In the genomic region with DNA sequence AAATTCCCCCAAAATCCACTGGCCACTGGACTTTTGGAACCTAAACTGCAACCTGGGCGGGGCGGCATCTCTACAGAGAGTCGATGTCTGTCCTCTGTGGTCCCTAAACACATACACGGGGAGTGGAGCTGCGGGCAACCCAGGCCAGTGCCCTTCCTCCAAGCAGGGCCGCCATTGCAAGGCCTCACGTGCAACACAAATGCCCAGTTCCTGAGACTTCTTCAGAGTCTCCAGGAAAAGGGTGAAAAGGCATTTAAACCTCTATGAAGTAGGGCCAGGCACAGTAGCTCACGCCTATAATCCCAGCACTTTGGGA, we compare ENCODE assay signal across 17 cellular contexts. TPM values are rescaled to one million over a fixed set of nuclear protein-coding genes. Genes with fewer than 3 reads are reported as not detected.
DNase-seq lines count a peak whose midpoint lies in the region; ATAC-seq and TF ChIP-seq lines count a peak whose summit lies in the region.
"Had no signal": no experiment of that assay in that cellular context is flagged by ENCODE, and none has a peak within 500 bp of the region (broad histone marks: within the 10 kb centered on the region; RNA-seq: fewer than 3 reads in every experiment).

No MANE protein-coding gene starts in this region.

- no peaks in the 10 kb centered on the region for H3K9me3 ChIP-seq in BLaER1
- H3K9me3 ChIP-seq in neural progenitor cell (ENCODE audit: low read depth) = no peaks in the 10 kb centered on the region
- no peaks in the 10 kb centered on the region for H3K9me3 ChIP-seq in psoas muscle
- H3K9me3 ChIP-seq: HAP-1 had no signal

- 0 out of 2 replicates have a peak, but pooled peaks cover 5% of the 10 kb centered on the region for H3F3A ChIP-seq in GM23338 (replicated peaks; ENCODE audit: low read depth)
- peaks cover 17% of the 10 kb centered on the region for H3F3A ChIP-seq in neural progenitor cell (ENCODE audit: low read depth)

- H3K4me2 ChIP-seq in BLaER1 (peak overlapping the region; percentile 98), GM23338 (no peak overlapping the region), neural progenitor cell (peak overlapping the region; percentile 13)

- H3K9me3 Mint-ChIP-seq in GM23338 (no peaks in the 10 kb centered on the region; the same call in 2 of the 3 replicates), neural progenitor cell (peaks cover 2% of the 10 kb centered on the region)
- H3K9me3 Mint-ChIP-seq in activated T-helper 2 cell treated with anti-CD3 and anti-CD28 coated beads, Interferon-gamma antibody, Interleukin-2, Interleukin-4, amounts not matched to agents 10 μg/mL and 5 μg/mL and 100 μg/mL, durations not matched to agents 14 hours and 24 hours and 36 hours = no peaks in the 10 kb centered on the region

- H3K27ac ChIP-seq in BLaER1 = peak overlapping the region; percentile 1; the same call in 1 of the 2 replicates
- H3K27ac ChIP-seq in GM23338 (ENCODE audit: low read depth) = peak overlapping the region; percentile 46; the same call in 1 of the 2 replicates
- H3K27ac ChIP-seq in neural progenitor cell = no peak overlapping the region
- no peak overlapping the region for H3K27ac ChIP-seq in psoas muscle
- H3K27ac ChIP-seq: C4-2B, SK-N-MC had no signal

- no peaks in the 10 kb centered on the region for H3K9me2 ChIP-seq in GM23338 (ENCODE audit: insufficient read depth)

- ATAC-seq in GM23338 (no peak), left lobe of liver (no peak), psoas muscle (no peak), HG03097 (IDR thresholded peaks at IDR 0.05; ENCODE audit: low FRiP score, unreplicated experiment) (no peak)
- ATAC-seq: K562 had no signal

- H3K4me3 ChIP-seq in BLaER1 (no peak overlapping the region), GM23338 (no peak overlapping the region), neural progenitor cell (no peak overlapping the region), psoas muscle (no peak overlapping the region)
- H3K4me3 ChIP-seq: HAP-1, K562, SK-N-MC had no signal

- peaks cover 2% of the 10 kb centered on the region; the same call in 2 of the 3 replicates for H3K36me3 Mint-ChIP-seq in GM23338 (ENCODE audit: low read depth)
- H3K36me3 Mint-ChIP-seq in activated T-helper 2 cell treated with anti-CD3 and anti-CD28 coated beads, Interferon-gamma antibody, Interleukin-2, Interleukin-4, amounts not matched to agents 10 μg/mL and 5 μg/mL and 100 μg/mL, durations not matched to agents 14 hours and 24 hours and 36 hours (ENCODE audit: low read depth) = peaks cover 13% of the 10 kb centered on the region
- no peaks in the 10 kb centered on the region for H3K36me3 Mint-ChIP-seq in neural progenitor cell

- H3K36me3 ChIP-seq in BLaER1 = no peaks in the 10 kb centered on the region
- no peaks in the 10 kb centered on the region for H3K36me3 ChIP-seq in GM23338 (ENCODE audit: insufficient read depth)
- H3K36me3 ChIP-seq in neural progenitor cell = no peaks in the 10 kb centered on the region
- no peaks in the 10 kb centered on the region for H3K36me3 ChIP-seq in psoas muscle (ENCODE audit: insufficient read depth in 1 of 2, low read depth in 1 of 2)
- H3K36me3 ChIP-seq: HAP-1 had no signal

- no peaks in the 10 kb centered on the region for H3K79me2 ChIP-seq in GM23338 (replicated peaks; ENCODE audit: insufficient read depth)
- H3K79me2 ChIP-seq in neural progenitor cell (ENCODE audit: low read depth) = no peaks in the 10 kb centered on the region

- intact Hi-C loops in activated T-helper 2 cell treated with anti-CD3 and anti-CD28 coated beads, Interferon-gamma antibody, Interleukin-2, Interleukin-4, amounts not matched to agents 10 μg/mL and 5 μg/mL and 100 μg/mL, durations not matched to agents 14 hours and 24 hours and 36 hours (cut with micrococcal nuclease) = no loop called here
- intact Hi-C loops in psoas muscle (cut with DNase I) = no loop called here

- H3K4me3 Mint-ChIP-seq in GM23338 (no peak overlapping the region), neural progenitor cell (no peak overlapping the region)
- H3K4me3 Mint-ChIP-seq in activated T-helper 2 cell treated with anti-CD3 and anti-CD28 coated beads, Interferon-gamma antibody, Interleukin-2, Interleukin-4, amounts not matched to agents 10 μg/mL and 5 μg/mL and 100 μg/mL, durations not matched to agents 14 hours and 24 hours and 36 hours (ENCODE audit: low read depth) = no peak overlapping the region

- no peak for TF ChIP-seq CTCF in GM23338 (conservative IDR thresholded peaks at IDR 0.05; ENCODE audit: low read depth in 2 of 2)
- no peak for TF ChIP-seq CTCF in neural progenitor cell (IDR thresholded peaks at IDR 0.05)
- TF ChIP-seq CTCF in psoas muscle (IDR thresholded peaks at IDR 0.05) = no peak

- peaks cover 28% of the 10 kb centered on the region for H3K27me3 Mint-ChIP-seq in GM23338 (ENCODE audit: insufficient read depth, low read depth, poor library complexity)
- H3K27me3 Mint-ChIP-seq in activated T-helper 2 cell treated with anti-CD3 and anti-CD28 coated beads, Interferon-gamma antibody, Interleukin-2, Interleukin-4, amounts not matched to agents 10 μg/mL and 5 μg/mL and 100 μg/mL, durations not matched to agents 14 hours and 24 hours and 36 hours (ENCODE audit: low read depth) = peaks cover 4% of the 10 kb centered on the region
- H3K27me3 Mint-ChIP-seq in neural progenitor cell (ENCODE audit: insufficient read depth, low read depth) = peaks cover 15% of the 10 kb centered on the region

- H3K9ac ChIP-seq in BLaER1 (no peak overlapping the region), neural progenitor cell (no peak overlapping the region)

- H2AFZ ChIP-seq in GM23338 = no peak overlapping the region
- peak overlapping the region; percentile 30 for H2AFZ ChIP-seq in neural progenitor cell (replicated peaks)

- H3K27ac Mint-ChIP-seq in GM23338 (no peak overlapping the region), neural progenitor cell (no peak overlapping the region)
- peak overlapping the region; percentile 16 for H3K27ac Mint-ChIP-seq in activated T-helper 2 cell treated with anti-CD3 and anti-CD28 coated beads, Interferon-gamma antibody, Interleukin-2, Interleukin-4, amounts not matched to agents 10 μg/mL and 5 μg/mL and 100 μg/mL, durations not matched to agents 14 hours and 24 hours and 36 hours

- DNase-seq in GM23338 (ENCODE audit: low spot score) = no peak
- no peak for DNase-seq in activated T-helper 2 cell treated with anti-CD3 and anti-CD28 coated beads, Interferon-gamma antibody, Interleukin-2, Interleukin-4, amounts not matched to agents 10 μg/mL and 5 μg/mL and 100 μg/mL, durations not matched to agents 14 hours and 24 hours and 36 hours (ENCODE audit: low spot score)
- no peak for DNase-seq in neural progenitor cell (ENCODE audit: low spot score)
- no peak for DNase-seq in left lobe of liver (ENCODE audit: low spot score)
- DNase-seq in psoas muscle = no peak
- DNase-seq: DND-41, NCI-H1694 treated with DMSO at 0.1 percent for 48 hours, NCI-H2227 treated with DMSO at 0.1 percent for 48 hours, OCI-M1, SHP77 had no signal

- WGBS in psoas muscle, 3 donors = 91 to 97% (median 92%) methylated on average over 8 of the region's 8 CpGs

- H3K4me1 Mint-ChIP-seq in GM23338 (peaks cover 62% of the 10 kb centered on the region), neural progenitor cell (peaks cover 41% of the 10 kb centered on the region)
- peaks cover 46% of the 10 kb centered on the region for H3K4me1 Mint-ChIP-seq in activated T-helper 2 cell treated with anti-CD3 and anti-CD28 coated beads, Interferon-gamma antibody, Interleukin-2, Interleukin-4, amounts not matched to agents 10 μg/mL and 5 μg/mL and 100 μg/mL, durations not matched to agents 14 hours and 24 hours and 36 hours (ENCODE audit: low read depth)

- H3K4me1 ChIP-seq in BLaER1 (peaks cover 100% of the 10 kb centered on the region), GM23338 (ENCODE audit: insufficient read depth) (peaks cover 44% of the 10 kb centered on the region), neural progenitor cell (peaks cover 25% of the 10 kb centered on the region), psoas muscle (no peaks in the 10 kb centered on the region)

- H3K27me3 ChIP-seq in BLaER1 = no peaks in the 10 kb centered on the region
- H3K27me3 ChIP-seq in GM23338 (ENCODE audit: insufficient read depth) = no peaks in the 10 kb centered on the region
- no peaks in the 10 kb centered on the region for H3K27me3 ChIP-seq in neural progenitor cell
- peaks cover 0 to 4% (median 4%) of the 10 kb centered on the region in 3 donors for H3K27me3 ChIP-seq in psoas muscle (ENCODE audit: insufficient read depth in 3 of 3, low read length in 2 of 3)

- H4K20me1 ChIP-seq in BLaER1 (no peaks in the 10 kb centered on the region), GM23338 (replicated peaks; ENCODE audit: insufficient read depth) (no peaks in the 10 kb centered on the region), neural progenitor cell (ENCODE audit: low read depth) (no peaks in the 10 kb centered on the region)

TF ChIP-seq in GM23338, 12 proteins besides CTCF, POLR2A, EP300 and RAD21 (continues in another document):
- TF ChIP-seq EZH2phosphoT487 (IDR thresholded peaks at IDR 0.05; ENCODE audit: unreplicated experiment) (no peak), EZH2 (IDR thresholded peaks at IDR 0.05; ENCODE audit: low read depth, unreplicated experiment) (no peak), NANOG (IDR thresholded peaks at IDR 0.05; ENCODE audit: borderline replicate concordance) (no peak), ZNF114 (CRISPR knock-in tag; IDR thresholded peaks at IDR 0.05) (no peak), POLR2AphosphoS5 (IDR thresholded peaks at IDR 0.05; ENCODE audit: low read depth) (no peak)

RNA-seq across cellular contexts. Expression of a gene that starts 4.9 kb away (rescaled TPM):
- 1.3 and 1.6 TPM in 2 replicates for total RNA-seq in GM23338 (2014; rRNA removed; shearing (Covaris generic))
- 0.80 and 1.3 TPM in 2 replicates for polyA plus RNA-seq in GM23338 (2016; fragmentation: Nextera tagmentation; extraction: Ambion mirVana)
- total RNA-seq in activated T-helper 2 cell treated with anti-CD3 and anti-CD28 coated beads, Interferon-gamma antibody, Interleukin-2, Interleukin-4, amounts not matched to agents 10 μg/mL and 5 μg/mL and 100 μg/mL, durations not matched to agents 14 hours and 24 hours and 36 hours = 1.3 and 1.4 TPM in 2 replicates
- total RNA-seq in neural progenitor cell (ENCODE audit: low replicate concordance) = 0.53 TPM in 1 of 2 replicates, not detected in the other
- total RNA-seq in left lobe of liver = 0.08 TPM
- total RNA-seq in psoas muscle = under 1 TPM in 2 of 4 donors, not detected in 2; 0.02 to 0.08 TPM
- under 1 TPM in 1 of 3 donors, not detected in 2; 0.01 TPM for polyA plus RNA-seq in psoas muscle
- total RNA-seq: RPMI7951 had no signal

Comparison
In these comparisons a context has a peak if more than half of its experiments do, and no peak if none do; other contexts are left out.
1. H3K27ac ChIP-seq: peak in BLaER1 (single experiment) and GM23338 (single experiment); none in neural progenitor cell (single experiment) and psoas muscle (single experiment).